Comparison of ENCODE assay signal across 1 cellular context in the genomic region with DNA sequence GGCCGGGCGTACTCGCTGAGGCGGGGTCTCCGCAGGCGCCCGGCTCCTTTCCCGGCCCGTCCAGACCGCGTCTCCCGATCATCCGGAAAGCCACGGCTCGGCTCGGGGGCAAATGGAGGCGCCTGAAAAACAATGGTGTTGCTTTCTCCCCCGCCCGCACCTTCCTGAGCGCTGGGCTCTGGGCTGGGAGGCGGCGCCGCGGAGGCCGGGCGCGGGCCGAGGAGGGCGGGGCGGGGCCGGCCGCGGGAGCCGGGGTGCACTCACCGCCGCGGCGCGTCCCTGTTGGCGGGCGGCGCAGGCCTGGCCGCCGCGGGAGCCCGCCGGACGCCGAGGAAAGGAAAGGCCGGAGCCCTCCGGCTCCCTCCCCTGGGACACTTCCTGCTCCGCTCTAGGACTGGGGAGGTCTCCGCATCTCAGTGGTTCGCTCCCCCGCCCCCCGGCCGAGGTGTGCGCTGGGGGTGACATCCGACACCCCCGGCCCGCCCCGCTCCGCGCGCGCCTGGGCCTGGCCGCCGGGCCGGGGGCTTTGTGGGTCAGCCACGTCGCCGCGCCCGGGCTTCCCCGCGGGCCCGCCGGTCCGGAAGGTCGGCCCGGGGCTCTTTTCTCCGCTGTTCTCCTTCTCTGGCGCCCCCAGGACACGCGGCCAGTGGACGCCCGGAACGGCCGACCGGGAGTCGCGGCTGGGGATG.
A peak's percentile ranks its signal among the peaks of the same experiment; 100 is the strongest.
TF ChIP-seq lines count a peak whose summit lies in the region.

ZNF496 (minus strand) TSS at position 342 of the 689 bp plus-strand sequence. CDS start 2,289 bp downstream, outside the sequence.

TF ChIP-seq in HepG2, 621 proteins besides CTCF, POLR2A, EP300 and RAD21 (continued from another document and continues in another):
- 0 out of 2 replicates have a peak, but pooled peaks have one; percentile 48 for TF ChIP-seq MAZ (IDR thresholded peaks at IDR 0.05; ENCODE audit: borderline replicate concordance, low read depth, low read length)
- peak; percentile 43 for TF ChIP-seq MAZ (CRISPR knock-in tag; IDR thresholded peaks at IDR 0.05; ENCODE audit: low read depth)
- no peak for TF ChIP-seq PAX8 (CRISPR knock-in tag; IDR thresholded peaks at IDR 0.05; ENCODE audit: borderline replicate concordance)
- no peak for TF ChIP-seq SMARCE1 (IDR thresholded peaks at IDR 0.05; ENCODE audit: borderline replicate concordance)
- peak; percentile 8; the same call in 1 of the 2 replicates for TF ChIP-seq BORCS8-MEF2B (CRISPR knock-in tag; IDR thresholded peaks at IDR 0.05)
- no peak for TF ChIP-seq ZNF512B (CRISPR knock-in tag; IDR thresholded peaks at IDR 0.05; ENCODE audit: borderline replicate concordance)
- no peak for TF ChIP-seq NFE2 (CRISPR knock-in tag; IDR thresholded peaks at IDR 0.05)
- no peak for TF ChIP-seq XRCC5 (optimal IDR thresholded peaks at IDR 0.05; ENCODE audit: low read length)
- TF ChIP-seq PHF8 (CRISPR knock-in tag; IDR thresholded peaks at IDR 0.05): peak; percentile 77
- TF ChIP-seq THAP7 (CRISPR knock-in tag; IDR thresholded peaks at IDR 0.05): no peak
- TF ChIP-seq, protein P1, sequence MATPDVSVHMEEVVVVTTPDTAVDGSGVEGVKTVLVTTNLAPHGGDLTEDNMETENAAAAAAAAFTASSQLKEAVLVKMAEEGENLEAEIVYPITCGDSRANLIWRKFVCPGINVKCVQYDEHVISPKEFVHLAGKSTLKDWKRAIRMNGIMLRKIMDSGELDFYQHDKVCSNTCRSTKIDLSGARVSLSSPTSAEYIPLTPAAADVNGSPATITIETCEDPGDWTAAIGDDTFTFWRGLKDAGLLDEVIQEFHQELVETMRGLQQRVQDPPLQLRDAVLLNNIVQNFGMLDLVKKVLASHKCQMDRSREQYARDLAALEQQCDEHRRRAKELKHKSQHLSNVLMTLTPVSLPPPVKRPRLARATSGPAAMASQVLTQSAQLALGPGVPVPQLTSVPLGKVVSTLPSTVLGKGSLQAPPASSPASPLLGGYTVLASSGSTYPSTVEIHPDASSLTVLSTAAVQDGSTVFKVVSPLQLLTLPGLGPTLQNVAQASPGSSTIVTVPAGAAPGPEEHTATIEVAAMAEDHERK (CRISPR knock-in tag; IDR thresholded peaks at IDR 0.05; ENCODE audit: low read depth): no peak
- no peak for TF ChIP-seq ZNF770 (CRISPR knock-in tag; IDR thresholded peaks at IDR 0.05)
- TF ChIP-seq ZNF446 (CRISPR knock-in tag; IDR thresholded peaks at IDR 0.05): no peak; the same call in none of the 2 replicates
- TF ChIP-seq HOMEZ (CRISPR knock-in tag; IDR thresholded peaks at IDR 0.05; ENCODE audit: low read depth): no peak
- TF ChIP-seq, protein P2, sequence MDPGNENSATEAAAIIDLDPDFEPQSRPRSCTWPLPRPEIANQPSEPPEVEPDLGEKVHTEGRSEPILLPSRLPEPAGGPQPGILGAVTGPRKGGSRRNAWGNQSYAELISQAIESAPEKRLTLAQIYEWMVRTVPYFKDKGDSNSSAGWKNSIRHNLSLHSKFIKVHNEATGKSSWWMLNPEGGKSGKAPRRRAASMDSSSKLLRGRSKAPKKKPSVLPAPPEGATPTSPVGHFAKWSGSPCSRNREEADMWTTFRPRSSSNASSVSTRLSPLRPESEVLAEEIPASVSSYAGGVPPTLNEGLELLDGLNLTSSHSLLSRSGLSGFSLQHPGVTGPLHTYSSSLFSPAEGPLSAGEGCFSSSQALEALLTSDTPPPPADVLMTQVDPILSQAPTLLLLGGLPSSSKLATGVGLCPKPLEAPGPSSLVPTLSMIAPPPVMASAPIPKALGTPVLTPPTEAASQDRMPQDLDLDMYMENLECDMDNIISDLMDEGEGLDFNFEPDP (CRISPR knock-in tag; conservative IDR thresholded peaks at IDR 0.05): no peak
- no peak for TF ChIP-seq SMAD1 (CRISPR knock-in tag; IDR thresholded peaks at IDR 0.05; ENCODE audit: borderline replicate concordance, low read depth)
- TF ChIP-seq HMG20B (CRISPR knock-in tag; conservative IDR thresholded peaks at IDR 0.05): no peak
- no peak for TF ChIP-seq CCAR2 (optimal IDR thresholded peaks at IDR 0.05; ENCODE audit: low read depth, low read length)
- TF ChIP-seq ZSCAN29 (CRISPR knock-in tag; conservative IDR thresholded peaks at IDR 0.05): no peak
- TF ChIP-seq HHEX (CRISPR knock-in tag; IDR thresholded peaks at IDR 0.05): no peak
- TF ChIP-seq, protein P3, sequence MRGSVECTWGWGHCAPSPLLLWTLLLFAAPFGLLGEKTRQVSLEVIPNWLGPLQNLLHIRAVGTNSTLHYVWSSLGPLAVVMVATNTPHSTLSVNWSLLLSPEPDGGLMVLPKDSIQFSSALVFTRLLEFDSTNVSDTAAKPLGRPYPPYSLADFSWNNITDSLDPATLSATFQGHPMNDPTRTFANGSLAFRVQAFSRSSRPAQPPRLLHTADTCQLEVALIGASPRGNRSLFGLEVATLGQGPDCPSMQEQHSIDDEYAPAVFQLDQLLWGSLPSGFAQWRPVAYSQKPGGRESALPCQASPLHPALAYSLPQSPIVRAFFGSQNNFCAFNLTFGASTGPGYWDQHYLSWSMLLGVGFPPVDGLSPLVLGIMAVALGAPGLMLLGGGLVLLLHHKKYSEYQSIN (CRISPR knock-in tag; IDR thresholded peaks at IDR 0.05; ENCODE audit: borderline replicate concordance): no peak
- TF ChIP-seq ZNF777 (CRISPR knock-in tag; IDR thresholded peaks at IDR 0.05): 0 out of 2 replicates have a peak, but pooled peaks have one; percentile 4
- no peak for TF ChIP-seq ZNF430 (CRISPR knock-in tag; IDR thresholded peaks at IDR 0.05)
- TF ChIP-seq SNRNP70 (IDR thresholded peaks at IDR 0.05; ENCODE audit: low read depth, low read length): no peak
- TF ChIP-seq PBX3 (CRISPR knock-in tag; IDR thresholded peaks at IDR 0.05; ENCODE audit: borderline replicate concordance): no peak
- 0 out of 2 replicates have a peak, but pooled peaks have one; percentile 61 for TF ChIP-seq ZNF841 (CRISPR knock-in tag; IDR thresholded peaks at IDR 0.05; ENCODE audit: borderline replicate concordance)
- TF ChIP-seq AGO2 (optimal IDR thresholded peaks at IDR 0.05; ENCODE audit: low read depth, low read length): no peak
- TF ChIP-seq HNF4G (IDR thresholded peaks at IDR 0.05; ENCODE audit: borderline replicate concordance, low read depth, low read length): no peak
- no peak for TF ChIP-seq HNF4G (CRISPR knock-in tag; IDR thresholded peaks at IDR 0.05; ENCODE audit: borderline replicate concordance, low read depth)
- TF ChIP-seq THAP11 (CRISPR knock-in tag; IDR thresholded peaks at IDR 0.05): peak; percentile 66; the same call in 1 of the 2 replicates
- TF ChIP-seq EEA1 (CRISPR knock-in tag; IDR thresholded peaks at IDR 0.05; ENCODE audit: borderline replicate concordance): no peak
- TF ChIP-seq ZNF724P (CRISPR knock-in tag; IDR thresholded peaks at IDR 0.05; ENCODE audit: borderline replicate concordance): no peak
- TF ChIP-seq NR2F2 (IDR thresholded peaks at IDR 0.05; ENCODE audit: borderline replicate concordance, low read depth): no peak
- TF ChIP-seq TERF1 (CRISPR knock-in tag; IDR thresholded peaks at IDR 0.05): no peak
- no peak for TF ChIP-seq ZNF704 (CRISPR knock-in tag; IDR thresholded peaks at IDR 0.05; ENCODE audit: borderline replicate concordance)
- no peak for TF ChIP-seq ZNF138 (CRISPR knock-in tag; IDR thresholded peaks at IDR 0.05; ENCODE audit: low read depth)
- no peak for TF ChIP-seq ZEB1 (IDR thresholded peaks at IDR 0.05; ENCODE audit: insufficient replicate concordance, low read depth)
- no peak for TF ChIP-seq ZNF256 (CRISPR knock-in tag; conservative IDR thresholded peaks at IDR 0.05)
- no peak for TF ChIP-seq ZNF101 (CRISPR knock-in tag; IDR thresholded peaks at IDR 0.05; ENCODE audit: borderline replicate concordance, low read depth)
- no peak for TF ChIP-seq ZNF703 (CRISPR knock-in tag; IDR thresholded peaks at IDR 0.05; ENCODE audit: borderline replicate concordance)
- TF ChIP-seq FOXK1 (CRISPR knock-in tag; IDR thresholded peaks at IDR 0.05; ENCODE audit: borderline replicate concordance, low read depth): no peak
- no peak for TF ChIP-seq ZC3H4 (CRISPR knock-in tag; IDR thresholded peaks at IDR 0.05; ENCODE audit: borderline replicate concordance)
- TF ChIP-seq SOX6 (IDR thresholded peaks at IDR 0.05): no peak
- TF ChIP-seq SOX6 (CRISPR knock-in tag; IDR thresholded peaks at IDR 0.05): no peak
- TF ChIP-seq SAFB2 (CRISPR knock-in tag; IDR thresholded peaks at IDR 0.05; ENCODE audit: borderline replicate concordance, low read depth): no peak
